Comparison of ENCODE assay signal across 1 cellular context in the genomic region with DNA sequence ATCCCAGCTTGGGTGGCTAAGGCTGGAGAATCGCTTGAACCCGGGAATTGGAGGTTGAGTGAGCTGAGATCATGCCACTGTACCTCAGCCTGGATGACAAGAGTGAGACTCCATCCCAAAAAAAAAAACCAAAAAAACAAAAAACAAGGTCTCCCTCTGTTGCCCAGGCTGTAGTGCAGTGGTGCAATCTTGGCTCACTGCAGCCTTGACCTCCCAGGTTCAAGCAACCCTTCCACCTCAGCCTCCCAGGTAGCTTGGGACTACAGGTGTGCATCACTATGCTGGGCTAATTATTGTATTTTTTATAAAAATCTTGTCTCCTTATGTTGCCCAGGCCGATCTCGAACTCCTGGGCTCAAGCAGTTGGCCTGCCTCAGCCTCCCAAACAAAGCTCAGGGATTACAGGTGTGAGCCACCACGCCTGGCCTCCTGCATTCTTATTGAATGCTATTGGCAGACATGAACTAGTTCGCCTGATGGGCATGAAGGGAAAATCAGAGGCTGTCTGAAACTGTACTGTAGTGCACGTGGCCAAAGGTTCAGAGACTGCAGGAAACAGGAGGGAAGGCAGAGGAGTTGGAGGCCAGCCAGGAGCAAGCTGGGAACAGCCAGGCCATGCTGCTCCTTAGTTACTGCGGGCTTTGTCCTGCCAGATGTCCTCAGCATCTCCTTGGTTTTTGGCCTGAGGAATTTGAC.
TF ChIP-seq lines count a peak whose summit lies in the region.

No MANE protein-coding gene starts in this region.

TF ChIP-seq in HepG2, 621 proteins besides CTCF, POLR2A, EP300 and RAD21 (continued from another document and continues in another):
- TF ChIP-seq ZFY (CRISPR knock-in tag; IDR thresholded peaks at IDR 0.05) (peak; percentile 35; the same call in 1 of the 2 replicates), ARNT (IDR thresholded peaks at IDR 0.05) (no peak), ZNF468 (CRISPR knock-in tag; IDR thresholded peaks at IDR 0.05) (no peak), ZNF317 (CRISPR knock-in tag; IDR thresholded peaks at IDR 0.05) (0 out of 2 replicates have a peak, but pooled peaks have one; percentile 33), PHF8 (CRISPR knock-in tag; IDR thresholded peaks at IDR 0.05) (no peak), CSRNP1 (CRISPR knock-in tag; IDR thresholded peaks at IDR 0.05) (no peak), ZFAT (CRISPR knock-in tag; conservative IDR thresholded peaks at IDR 0.05) (no peak), ZNF780A (CRISPR knock-in tag; IDR thresholded peaks at IDR 0.05) (no peak), NFIB (CRISPR knock-in tag; IDR thresholded peaks at IDR 0.05; ENCODE audit: borderline replicate concordance) (no peak), SRSF9 (IDR thresholded peaks at IDR 0.05; ENCODE audit: borderline replicate concordance, insufficient read depth, low read depth, low read length, poor library complexity, severe bottlenecking) (no peak), XBP1 (CRISPR knock-in tag; IDR thresholded peaks at IDR 0.05) (no peak), ZNF720 (CRISPR knock-in tag; IDR thresholded peaks at IDR 0.05) (no peak), NCOA1 (CRISPR knock-in tag; IDR thresholded peaks at IDR 0.05) (no peak), ZBTB20 (CRISPR knock-in tag; IDR thresholded peaks at IDR 0.05; ENCODE audit: borderline replicate concordance, low read depth) (no peak), ZNF343 (CRISPR knock-in tag; IDR thresholded peaks at IDR 0.05) (no peak), ELF4 (CRISPR knock-in tag; IDR thresholded peaks at IDR 0.05; ENCODE audit: borderline replicate concordance) (no peak), ZNF558 (CRISPR knock-in tag; IDR thresholded peaks at IDR 0.05; ENCODE audit: borderline replicate concordance) (0 out of 2 replicates have a peak, but pooled peaks have one; percentile 42), TRIM24 (CRISPR knock-in tag; IDR thresholded peaks at IDR 0.05) (no peak), TCF12 (IDR thresholded peaks at IDR 0.05) (no peak), TCF12 (CRISPR knock-in tag; IDR thresholded peaks at IDR 0.05) (no peak), RFX3 (CRISPR knock-in tag; IDR thresholded peaks at IDR 0.05) (no peak), SUZ12 (IDR thresholded peaks at IDR 0.05; ENCODE audit: low read depth, low read length) (no peak), ZFP1 (CRISPR knock-in tag; IDR thresholded peaks at IDR 0.05) (0 out of 2 replicates have a peak, but pooled peaks have one; percentile 70), SP5 (CRISPR knock-in tag; IDR thresholded peaks at IDR 0.05; ENCODE audit: borderline replicate concordance, low read depth) (no peak), RFXAP (CRISPR knock-in tag; IDR thresholded peaks at IDR 0.05; ENCODE audit: borderline replicate concordance) (no peak), ERF (CRISPR knock-in tag; IDR thresholded peaks at IDR 0.05) (peak; percentile 84), ARNTL (CRISPR knock-in tag; IDR thresholded peaks at IDR 0.05) (0 out of 2 replicates have a peak, but pooled peaks have one; percentile 62), MXD4 (CRISPR knock-in tag; IDR thresholded peaks at IDR 0.05) (peak; percentile 80), ZNF547 (CRISPR knock-in tag; IDR thresholded peaks at IDR 0.05) (peak; percentile 42; the same call in 1 of the 2 replicates), SALL1 (CRISPR knock-in tag; IDR thresholded peaks at IDR 0.05) (peak; percentile 91), SMARCC2 (IDR thresholded peaks at IDR 0.05) (no peak), MLLT10 (CRISPR knock-in tag; IDR thresholded peaks at IDR 0.05) (no peak), MAFK (conservative IDR thresholded peaks at IDR 0.05 in 1 of 2, IDR thresholded peaks at IDR 0.05 in 1 of 2; ENCODE audit: low read length in 2 of 2) (no peak), KAT8 (CRISPR knock-in tag; IDR thresholded peaks at IDR 0.05) (no peak), SOX6 (IDR thresholded peaks at IDR 0.05) (no peak), SOX6 (CRISPR knock-in tag; IDR thresholded peaks at IDR 0.05) (peak; percentile 39; the same call in 1 of the 2 replicates), HMGA1 (CRISPR knock-in tag; conservative IDR thresholded peaks at IDR 0.05) (no peak)
- TF ChIP-seq, protein P1, sequence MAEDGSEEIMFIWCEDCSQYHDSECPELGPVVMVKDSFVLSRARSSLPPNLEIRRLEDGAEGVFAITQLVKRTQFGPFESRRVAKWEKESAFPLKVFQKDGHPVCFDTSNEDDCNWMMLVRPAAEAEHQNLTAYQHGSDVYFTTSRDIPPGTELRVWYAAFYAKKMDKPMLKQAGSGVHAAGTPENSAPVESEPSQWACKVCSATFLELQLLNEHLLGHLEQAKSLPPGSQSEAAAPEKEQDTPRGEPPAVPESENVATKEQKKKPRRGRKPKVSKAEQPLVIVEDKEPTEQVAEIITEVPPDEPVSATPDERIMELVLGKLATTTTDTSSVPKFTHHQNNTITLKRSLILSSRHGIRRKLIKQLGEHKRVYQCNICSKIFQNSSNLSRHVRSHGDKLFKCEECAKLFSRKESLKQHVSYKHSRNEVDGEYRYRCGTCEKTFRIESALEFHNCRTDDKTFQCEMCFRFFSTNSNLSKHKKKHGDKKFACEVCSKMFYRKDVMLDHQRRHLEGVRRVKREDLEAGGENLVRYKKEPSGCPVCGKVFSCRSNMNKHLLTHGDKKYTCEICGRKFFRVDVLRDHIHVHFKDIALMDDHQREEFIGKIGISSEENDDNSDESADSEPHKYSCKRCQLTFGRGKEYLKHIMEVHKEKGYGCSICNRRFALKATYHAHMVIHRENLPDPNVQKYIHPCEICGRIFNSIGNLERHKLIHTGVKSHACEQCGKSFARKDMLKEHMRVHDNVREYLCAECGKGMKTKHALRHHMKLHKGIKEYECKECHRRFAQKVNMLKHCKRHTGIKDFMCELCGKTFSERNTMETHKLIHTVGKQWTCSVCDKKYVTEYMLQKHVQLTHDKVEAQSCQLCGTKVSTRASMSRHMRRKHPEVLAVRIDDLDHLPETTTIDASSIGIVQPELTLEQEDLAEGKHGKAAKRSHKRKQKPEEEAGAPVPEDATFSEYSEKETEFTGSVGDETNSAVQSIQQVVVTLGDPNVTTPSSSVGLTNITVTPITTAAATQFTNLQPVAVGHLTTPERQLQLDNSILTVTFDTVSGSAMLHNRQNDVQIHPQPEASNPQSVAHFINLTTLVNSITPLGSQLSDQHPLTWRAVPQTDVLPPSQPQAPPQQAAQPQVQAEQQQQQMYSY (CRISPR knock-in tag; IDR thresholded peaks at IDR 0.05), result no peak
- TF ChIP-seq, protein P2, sequence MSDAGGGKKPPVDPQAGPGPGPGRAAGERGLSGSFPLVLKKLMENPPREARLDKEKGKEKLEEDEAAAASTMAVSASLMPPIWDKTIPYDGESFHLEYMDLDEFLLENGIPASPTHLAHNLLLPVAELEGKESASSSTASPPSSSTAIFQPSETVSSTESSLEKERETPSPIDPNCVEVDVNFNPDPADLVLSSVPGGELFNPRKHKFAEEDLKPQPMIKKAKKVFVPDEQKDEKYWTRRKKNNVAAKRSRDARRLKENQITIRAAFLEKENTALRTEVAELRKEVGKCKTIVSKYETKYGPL (CRISPR knock-in tag; IDR thresholded peaks at IDR 0.05), result no peak
- TF ChIP-seq, protein P3, sequence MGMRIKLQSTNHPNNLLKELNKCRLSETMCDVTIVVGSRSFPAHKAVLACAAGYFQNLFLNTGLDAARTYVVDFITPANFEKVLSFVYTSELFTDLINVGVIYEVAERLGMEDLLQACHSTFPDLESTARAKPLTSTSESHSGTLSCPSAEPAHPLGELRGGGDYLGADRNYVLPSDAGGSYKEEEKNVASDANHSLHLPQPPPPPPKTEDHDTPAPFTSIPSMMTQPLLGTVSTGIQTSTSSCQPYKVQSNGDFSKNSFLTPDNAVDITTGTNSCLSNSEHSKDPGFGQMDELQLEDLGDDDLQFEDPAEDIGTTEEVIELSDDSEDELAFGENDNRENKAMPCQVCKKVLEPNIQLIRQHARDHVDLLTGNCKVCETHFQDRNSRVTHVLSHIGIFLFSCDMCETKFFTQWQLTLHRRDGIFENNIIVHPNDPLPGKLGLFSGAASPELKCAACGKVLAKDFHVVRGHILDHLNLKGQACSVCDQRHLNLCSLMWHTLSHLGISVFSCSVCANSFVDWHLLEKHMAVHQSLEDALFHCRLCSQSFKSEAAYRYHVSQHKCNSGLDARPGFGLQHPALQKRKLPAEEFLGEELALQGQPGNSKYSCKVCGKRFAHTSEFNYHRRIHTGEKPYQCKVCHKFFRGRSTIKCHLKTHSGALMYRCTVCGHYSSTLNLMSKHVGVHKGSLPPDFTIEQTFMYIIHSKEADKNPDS (CRISPR knock-in tag; IDR thresholded peaks at IDR 0.05), result no peak
- TF ChIP-seq, protein P4, sequence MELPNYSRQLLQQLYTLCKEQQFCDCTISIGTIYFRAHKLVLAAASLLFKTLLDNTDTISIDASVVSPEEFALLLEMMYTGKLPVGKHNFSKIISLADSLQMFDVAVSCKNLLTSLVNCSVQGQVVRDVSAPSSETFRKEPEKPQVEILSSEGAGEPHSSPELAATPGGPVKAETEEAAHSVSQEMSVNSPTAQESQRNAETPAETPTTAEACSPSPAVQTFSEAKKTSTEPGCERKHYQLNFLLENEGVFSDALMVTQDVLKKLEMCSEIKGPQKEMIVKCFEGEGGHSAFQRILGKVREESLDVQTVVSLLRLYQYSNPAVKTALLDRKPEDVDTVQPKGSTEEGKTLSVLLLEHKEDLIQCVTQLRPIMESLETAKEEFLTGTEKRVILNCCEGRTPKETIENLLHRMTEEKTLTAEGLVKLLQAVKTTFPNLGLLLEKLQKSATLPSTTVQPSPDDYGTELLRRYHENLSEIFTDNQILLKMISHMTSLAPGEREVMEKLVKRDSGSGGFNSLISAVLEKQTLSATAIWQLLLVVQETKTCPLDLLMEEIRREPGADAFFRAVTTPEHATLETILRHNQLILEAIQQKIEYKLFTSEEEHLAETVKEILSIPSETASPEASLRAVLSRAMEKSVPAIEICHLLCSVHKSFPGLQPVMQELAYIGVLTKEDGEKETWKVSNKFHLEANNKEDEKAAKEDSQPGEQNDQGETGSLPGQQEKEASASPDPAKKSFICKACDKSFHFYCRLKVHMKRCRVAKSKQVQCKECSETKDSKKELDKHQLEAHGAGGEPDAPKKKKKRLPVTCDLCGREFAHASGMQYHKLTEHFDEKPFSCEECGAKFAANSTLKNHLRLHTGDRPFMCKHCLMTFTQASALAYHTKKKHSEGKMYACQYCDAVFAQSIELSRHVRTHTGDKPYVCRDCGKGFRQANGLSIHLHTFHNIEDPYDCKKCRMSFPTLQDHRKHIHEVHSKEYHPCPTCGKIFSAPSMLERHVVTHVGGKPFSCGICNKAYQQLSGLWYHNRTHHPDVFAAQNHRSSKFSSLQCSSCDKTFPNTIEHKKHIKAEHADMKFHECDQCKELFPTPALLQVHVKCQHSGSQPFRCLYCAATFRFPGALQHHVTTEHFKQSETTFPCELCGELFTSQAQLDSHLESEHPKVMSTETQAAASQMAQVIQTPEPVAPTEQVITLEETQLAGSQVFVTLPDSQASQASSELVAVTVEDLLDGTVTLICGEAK (IDR thresholded peaks at IDR 0.05), result no peak
- TF ChIP-seq, protein P4 (CRISPR knock-in tag; IDR thresholded peaks at IDR 0.05), result no peak; the same call in 1 of the 2 replicates
- TF ChIP-seq, protein P5, sequence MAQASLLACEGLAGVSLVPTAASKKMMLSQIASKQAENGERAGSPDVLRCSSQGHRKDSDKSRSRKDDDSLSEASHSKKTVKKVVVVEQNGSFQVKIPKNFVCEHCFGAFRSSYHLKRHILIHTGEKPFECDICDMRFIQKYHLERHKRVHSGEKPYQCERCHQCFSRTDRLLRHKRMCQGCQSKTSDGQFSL (CRISPR knock-in tag; IDR thresholded peaks at IDR 0.05), result no peak
